In the genomic region with DNA sequence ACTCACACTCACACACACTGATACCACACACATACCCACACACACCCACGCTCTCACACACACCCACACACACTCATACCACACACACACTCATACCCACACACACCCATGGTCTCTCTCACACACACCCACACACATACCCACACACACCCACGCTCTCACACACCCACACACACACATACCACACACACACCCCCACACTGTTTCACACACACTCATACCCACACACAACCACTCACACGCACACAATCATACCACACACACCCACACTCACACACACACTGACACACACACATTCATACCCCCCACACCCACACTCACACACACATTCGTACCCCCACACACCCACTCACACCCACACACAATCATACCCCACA, we compare ENCODE assay signal across 29 cellular contexts.
DNase-seq lines count a peak whose midpoint lies in the region; ATAC-seq, FAIRE-seq and TF ChIP-seq lines count a peak whose summit lies in the region.
"Had no signal": no experiment of that assay in that cellular context is flagged by ENCODE, and none has a peak within 500 bp of the region (broad histone marks: within the 10 kb centered on the region; RNA-seq: fewer than 3 reads in every experiment).

No MANE protein-coding gene starts in this region.

- no peaks in the 10 kb centered on the region for H3K79me1 ChIP-seq in H1 (ENCODE audit: low read depth, low read length)

- H3K36me3 Mint-ChIP-seq in stimulated activated effector memory CD8-positive, alpha-beta T cell treated with anti-CD3 and anti-CD28 coated beads, Interleukin-12 subunit alpha, Interleukin-12 subunit beta, amount 100 ng/mL, for 72 hours, result peaks cover 7% of the 10 kb centered on the region
- H3K36me3 Mint-ChIP-seq: CD14-positive monocyte had no signal

- no peaks in the 10 kb centered on the region for H3K9me3 ChIP-seq in HepG2 (ENCODE audit: low read length)
- H3K9me3 ChIP-seq in right lobe of liver, result no peaks in the 10 kb centered on the region
- H3K9me3 ChIP-seq in H1 (ENCODE audit: insufficient read depth in 2 of 2, low read depth in 1 of 2, low read length in 1 of 2), result no peaks in the 10 kb centered on the region
- no peaks in the 10 kb centered on the region for H3K9me3 ChIP-seq in aorta (ENCODE audit: control insufficient read depth, low read length)
- no peaks in the 10 kb centered on the region for H3K9me3 ChIP-seq in PC-3 (ENCODE audit: low read length)
- H3K9me3 ChIP-seq: BE2C had no signal

- no peak overlapping the region for H3K4ac ChIP-seq in H1 (replicated peaks; ENCODE audit: insufficient read length, low read depth, low read length)

- no peak overlapping the region for H3K9ac ChIP-seq in HepG2 (ENCODE audit: insufficient read depth, low read depth, low read length)
- no peak overlapping the region for H3K9ac ChIP-seq in H1 (replicated peaks in 1 of 4; ENCODE audit: extremely low read depth in 1 of 4, low read depth in 3 of 4, low read length in 3 of 4)
- no peak overlapping the region for H3K9ac ChIP-seq in PC-3 (ENCODE audit: low read length)

- TF ChIP-seq POLR2A in HepG2 (IDR thresholded peaks at IDR 0.05; ENCODE audit: insufficient read depth in 1 of 2, low read depth in 2 of 2, low read length in 2 of 2), result no peak
- TF ChIP-seq POLR2A in right lobe of liver (IDR thresholded peaks at IDR 0.05), result no peak
- TF ChIP-seq POLR2A in H1 (IDR thresholded peaks at IDR 0.05; ENCODE audit: control extremely low read depth in 1 of 2, low read depth in 2 of 2, low read length in 2 of 2), result no peak

- H3K9me2 ChIP-seq in PC-3 (replicated peaks; ENCODE audit: low read length), result no peaks in the 10 kb centered on the region

- H3K79me2 ChIP-seq in HepG2 (ENCODE audit: insufficient read depth, low read length) (no peaks in the 10 kb centered on the region), H1 (ENCODE audit: control insufficient read depth in 1 of 2, insufficient read depth in 2 of 2, low read length in 2 of 2) (no peaks in the 10 kb centered on the region), PC-3 (ENCODE audit: low read length) (no peaks in the 10 kb centered on the region)

- H3K56ac ChIP-seq in H1 (replicated peaks; ENCODE audit: insufficient read length, low read depth, low read length), result peak overlapping the region; percentile 97

- no peak for DNase-seq in HepG2 (ENCODE audit: low spot score)
- DNase-seq in right lobe of liver, result no peak
- DNase-seq in H1 (ENCODE audit: low read depth in 1 of 2, low spot score in 2 of 2), result no peak
- no peak for DNase-seq in stimulated activated effector memory CD8-positive, alpha-beta T cell treated with anti-CD3 and anti-CD28 coated beads, Interleukin-12 subunit alpha, Interleukin-12 subunit beta, amount 100 ng/mL, for 72 hours (ENCODE audit: low spot score in 2 of 2)
- DNase-seq in aorta, result no peak
- DNase-seq in LoVo (ENCODE audit: low spot score), result no peak
- no peak for DNase-seq in PC-3
- DNase-seq in nucleus accumbens (lab: John Stamatoyannopoulos, UW), result no peak
- DNase-seq: 8988T; ACHN; BE2C; Calu3; CD8-positive, alpha-beta memory T cell; DMS153; DND-41; H9; HFFc6; Kasumi-1; MV-4-11; NCI-H1105; NCI-H1436 treated with DMSO at 0.1 percent for 48 hours; NCI-H187 treated with DMSO at 0.1 percent for 48 hours; NCI-H524 treated with DMSO at 0.1 percent for 48 hours; NCI-H82; NK-92 treated with Interleukin-12 subunit alpha and Interleukin-12 subunit beta, amount 100 ng/mL, for 24 hours; RPMI8226; SHP77 had no signal

- no peaks in the 10 kb centered on the region for H3K4me1 ChIP-seq in HepG2 (ENCODE audit: insufficient read depth, low read length)
- H3K4me1 ChIP-seq in right lobe of liver, result no peaks in the 10 kb centered on the region
- H3K4me1 ChIP-seq in H1 (replicated peaks in 1 of 4; ENCODE audit: control insufficient read depth in 3 of 4, insufficient read depth in 4 of 4, low read length in 3 of 4), result peaks cover 0 to 3% (median 0%) of the 10 kb centered on the region in 4 experiments; a peak in 2 of 7 replicates
- H3K4me1 ChIP-seq in aorta (ENCODE audit: control insufficient read depth in 1 of 2, insufficient read depth in 2 of 2, low read length in 2 of 2), result no peaks in the 10 kb centered on the region
- no peaks in the 10 kb centered on the region for H3K4me1 ChIP-seq in PC-3 (ENCODE audit: insufficient read depth, low read length)
- H3K4me1 ChIP-seq: BE2C had no signal

- H3K4me3 Mint-ChIP-seq in stimulated activated effector memory CD8-positive, alpha-beta T cell treated with anti-CD3 and anti-CD28 coated beads, Interleukin-12 subunit alpha, Interleukin-12 subunit beta, amount 100 ng/mL, for 72 hours, result no peak overlapping the region
- H3K4me3 Mint-ChIP-seq: CD14-positive monocyte; CD8-positive, alpha-beta memory T cell; H9; HFFc6 had no signal

- H3K27ac ChIP-seq in HepG2 (ENCODE audit: extremely low read length, insufficient read depth, low read length) (no peak overlapping the region), right lobe of liver (no peak overlapping the region), H1 (ENCODE audit: low read depth, low read length) (no peak overlapping the region), aorta (ENCODE audit: low read depth in 1 of 2, low read length in 2 of 2) (no peak overlapping the region), PC-3 (ENCODE audit: low read length) (no peak overlapping the region)

- 38% methylated on average over 4 of the region's 4 CpGs for WGBS in HepG2 (ENCODE audit: low lambda C conversion rate)
- WGBS in right lobe of liver (ENCODE audit: insufficient coverage, low coverage, low lambda C conversion rate, missing lambda C conversion rate), result 83% methylated on average over 3 of the region's 4 CpGs
- WGBS in H1 (ENCODE audit: extremely low coverage in 1 of 2, insufficient coverage in 1 of 2, insufficient read length in 1 of 2, insufficient replicate concordance in 2 of 2, low coverage in 1 of 2, low lambda C conversion rate in 2 of 2, missing lambda C conversion rate in 1 of 2), 2 experiments, result 85 to 100% methylated on average over 1 to 3 of the region's 4 CpGs
- WGBS in aorta, 2 donors, result 83 to 84% methylated on average over 4 of the region's 4 CpGs

- no peak for FAIRE-seq in HepG2 (lab: Jason Lieb, UNC)
- no peak for FAIRE-seq in H1 (lab: Jason Lieb, UNC)
- FAIRE-seq: GM18507 had no signal

- CTCF ChIA-PET in HepG2 (lab: Yijun Ruan, JAX; ENCODE audit: low intra/inter-chr PET ratio, low total read pairs), result no interaction called here
- CTCF ChIA-PET in H1 (lab: Charles Lee; ENCODE audit: partially characterized antibody), result no interaction called here
- CTCF ChIA-PET in PC-3 (lab: Charles Lee), result no interaction called here

- no TSS peak for BruUV-seq in HepG2 (replicated peaks; lab: Mats Ljungman, UMichigan)
- no TSS peak for BruUV-seq in PC-3 (replicated peaks; lab: Mats Ljungman, UMichigan)

- H4K8ac ChIP-seq in H1 (ENCODE audit: extremely low read depth, insufficient read depth, low read length), result peak overlapping the region; percentile 22; the same call in 1 of the 2 replicates

- no peak overlapping the region for H2BK20ac ChIP-seq in H1 (ENCODE audit: low read length)

- TF ChIP-seq RAD21 in HepG2 (CRISPR knock-in tag; IDR thresholded peaks at IDR 0.05), result no peak
- no peak for TF ChIP-seq RAD21 in H1 (IDR thresholded peaks at IDR 0.05 in 1 of 2, conservative IDR thresholded peaks at IDR 0.05 in 1 of 2; ENCODE audit: low read depth in 2 of 2, low read length in 2 of 2)

- H3K23me2 ChIP-seq in H1 (ENCODE audit: low read depth, low read length), result peaks cover 10% of the 10 kb centered on the region; the same call in 1 of the 2 replicates

- H2BK15ac ChIP-seq in H1 (ENCODE audit: low read length), result no peak overlapping the region

- no peak for ATAC-seq in HepG2
- ATAC-seq in right lobe of liver, result no peak
- ATAC-seq in stimulated activated effector memory CD8-positive, alpha-beta T cell treated with anti-CD3 and anti-CD28 coated beads, Interleukin-12 subunit alpha, Interleukin-12 subunit beta, amount 100 ng/mL, for 72 hours, result no peak
- ATAC-seq in aorta (ENCODE audit: low FRiP score), result peak; percentile 17
- no peak for ATAC-seq in PC-3

- no peaks in the 10 kb centered on the region for H4K20me1 ChIP-seq in HepG2 (ENCODE audit: insufficient read depth, low read length)
- peaks cover 0 to 6% of the 10 kb centered on the region in 2 experiments for H4K20me1 ChIP-seq in H1 (replicated peaks in 1 of 2; ENCODE audit: control insufficient read depth in 1 of 2, insufficient read depth in 2 of 2, low read length in 2 of 2)
- no peaks in the 10 kb centered on the region for H4K20me1 ChIP-seq in PC-3 (ENCODE audit: low read length)

- H2BK12ac ChIP-seq in H1 (ENCODE audit: low read depth, low read length), result no peak overlapping the region

- POLR2A ChIA-PET in HepG2 (lab: Yijun Ruan, JAX), result no interaction called here
- POLR2A ChIA-PET in H1 (lab: Charles Lee; ENCODE audit: partially characterized antibody), result no interaction called here
- POLR2A ChIA-PET in PC-3 (lab: Charles Lee; ENCODE audit: unreplicated experiment), result no interaction called here

- H3K36me3 ChIP-seq in HepG2 (replicated peaks in 1 of 2; ENCODE audit: control insufficient read depth in 1 of 2, insufficient read depth in 2 of 2, low read length in 2 of 2) (no peaks in the 10 kb centered on the region), right lobe of liver (no peaks in the 10 kb centered on the region), H1 (ENCODE audit: control insufficient read depth in 2 of 4, insufficient read depth in 4 of 4, low read length in 3 of 4) (peaks cover 0 to 4% (median 0%) of the 10 kb centered on the region in 4 experiments; a peak in 1 of 8 replicates), aorta (ENCODE audit: control insufficient read depth in 1 of 2, insufficient read depth in 2 of 2, low read length in 1 of 2) (peaks cover 4 to 5% of the 10 kb centered on the region in 2 donors), PC-3 (ENCODE audit: low read depth, low read length) (no peaks in the 10 kb centered on the region)
- H3K36me3 ChIP-seq: BE2C had no signal

- H3K14ac ChIP-seq in H1 (ENCODE audit: insufficient read length), result no peak overlapping the region

- no peak overlapping the region for H2AK5ac ChIP-seq in H1 (ENCODE audit: low read depth, low read length)

- TF ChIP-seq CTCF in HepG2 (CRISPR knock-in tag; IDR thresholded peaks at IDR 0.05) (no peak), right lobe of liver (IDR thresholded peaks at IDR 0.05) (no peak), H1 (IDR thresholded peaks at IDR 0.05; ENCODE audit: control extremely low read depth in 1 of 3, insufficient read depth in 1 of 3, low read depth in 1 of 3, low read length in 3 of 3) (no peak), PC-3 (conservative IDR thresholded peaks at IDR 0.05; ENCODE audit: low read depth, low read length) (no peak)

- H2AFZ ChIP-seq in HepG2 (ENCODE audit: low read length) (no peak overlapping the region), H1 (ENCODE audit: low read length) (no peak overlapping the region), PC-3 (ENCODE audit: low read length) (no peak overlapping the region)

- H3K4me2 ChIP-seq in HepG2 (ENCODE audit: low read depth, low read length) (no peak overlapping the region), H1 (ENCODE audit: insufficient read depth in 1 of 2, low read depth in 2 of 2, low read length in 2 of 2) (no peak overlapping the region), PC-3 (ENCODE audit: low read length) (no peak overlapping the region)

- no peak overlapping the region for H2BK120ac ChIP-seq in H1 (replicated peaks; ENCODE audit: low read depth, low read length)

- peaks cover 10% of the 10 kb centered on the region for H3K9me3 Mint-ChIP-seq in stimulated activated effector memory CD8-positive, alpha-beta T cell treated with anti-CD3 and anti-CD28 coated beads, Interleukin-12 subunit alpha, Interleukin-12 subunit beta, amount 100 ng/mL, for 72 hours
- H3K9me3 Mint-ChIP-seq: H9 had no signal

- no peak overlapping the region for H4K91ac ChIP-seq in H1 (replicated peaks; ENCODE audit: insufficient read length, low read length)

- H3K27ac Mint-ChIP-seq in stimulated activated effector memory CD8-positive, alpha-beta T cell treated with anti-CD3 and anti-CD28 coated beads, Interleukin-12 subunit alpha, Interleukin-12 subunit beta, amount 100 ng/mL, for 72 hours, result peak overlapping the region; percentile 12
- H3K27ac Mint-ChIP-seq: CD14-positive monocyte, HFFc6 had no signal

- H3F3A ChIP-seq in PC-3 (ENCODE audit: low read length, unreplicated experiment), result no peaks in the 10 kb centered on the region

- in situ Hi-C loops in HepG2 (cut with HindIII; ENCODE audit: extremely low pct_ligation_motif_present, low pct_unique_long_range_greater_than_20kb), result no loop called here

- H2BK5ac ChIP-seq in H1 (ENCODE audit: low read depth, low read length), result no peak overlapping the region

- intact Hi-C loops in HepG2 (cut with micrococcal nuclease; ENCODE audit: unreplicated experiment), result no loop called here
- intact Hi-C loops in right lobe of liver (cut with DNase I), result no loop called here
- intact Hi-C loops in aorta (cut with DNase I), result no loop called here
- intact Hi-C loops in PC-3 (cut with micrococcal nuclease), result no loop called here

- no peak overlapping the region for H3K18ac ChIP-seq in H1 (ENCODE audit: extremely low read depth, low read length)

- H3K27me3 ChIP-seq in HepG2 (ENCODE audit: control insufficient read depth in 1 of 2, insufficient read depth in 2 of 2, low read length in 2 of 2) (peaks cover 9 to 49% of the 10 kb centered on the region in 2 experiments), right lobe of liver (no peaks in the 10 kb centered on the region), H1 (replicated peaks in 1 of 4; ENCODE audit: control insufficient read depth in 3 of 4, extremely low read depth in 1 of 4, insufficient read depth in 3 of 4, low read length in 3 of 4) (no peaks in the 10 kb centered on the region), aorta (ENCODE audit: control insufficient read depth in 1 of 2, insufficient read depth in 2 of 2, low read length in 1 of 2) (no peaks in the 10 kb centered on the region), PC-3 (ENCODE audit: low read length) (0 out of 2 replicates have a peak, but pooled peaks cover 5% of the 10 kb centered on the region)
- H3K27me3 ChIP-seq: BE2C had no signal

- TF ChIP-seq EP300 in HepG2 (IDR thresholded peaks at IDR 0.05; ENCODE audit: low read depth in 2 of 2, low read length in 2 of 2), result no peak
- TF ChIP-seq EP300 in HepG2 (CRISPR knock-in tag; IDR thresholded peaks at IDR 0.05; ENCODE audit: borderline replicate concordance), result no peak
- no peak for TF ChIP-seq EP300 in H1 (IDR thresholded peaks at IDR 0.05; ENCODE audit: borderline replicate concordance in 1 of 2, low read depth in 2 of 2, low read length in 2 of 2)

- H3K4me1 Mint-ChIP-seq in stimulated activated effector memory CD8-positive, alpha-beta T cell treated with anti-CD3 and anti-CD28 coated beads, Interleukin-12 subunit alpha, Interleukin-12 subunit beta, amount 100 ng/mL, for 72 hours, result no peaks in the 10 kb centered on the region
- H3K4me1 Mint-ChIP-seq: CD14-positive monocyte; CD8-positive, alpha-beta memory T cell had no signal

- no peak overlapping the region for H4K5ac ChIP-seq in H1 (ENCODE audit: insufficient read length, low read depth, low read length)

- no peak overlapping the region for H3K23ac ChIP-seq in H1 (ENCODE audit: insufficient read length)

- H3K4me3 ChIP-seq in HepG2 (replicated peaks in 1 of 3; ENCODE audit: insufficient read depth in 1 of 3, low read depth in 2 of 3, low read length in 3 of 3) (no peak overlapping the region), right lobe of liver (no peak overlapping the region), H1 (ENCODE audit: extremely low read depth in 1 of 4, insufficient read depth in 2 of 4, low read depth in 3 of 4, low read length in 4 of 4) (no peak overlapping the region), aorta (ENCODE audit: low read length in 2 of 2) (no peak overlapping the region), PC-3 (ENCODE audit: low read length) (no peak overlapping the region)
